ENCODE assay signal across 12 cellular contexts in the genomic region with DNA sequence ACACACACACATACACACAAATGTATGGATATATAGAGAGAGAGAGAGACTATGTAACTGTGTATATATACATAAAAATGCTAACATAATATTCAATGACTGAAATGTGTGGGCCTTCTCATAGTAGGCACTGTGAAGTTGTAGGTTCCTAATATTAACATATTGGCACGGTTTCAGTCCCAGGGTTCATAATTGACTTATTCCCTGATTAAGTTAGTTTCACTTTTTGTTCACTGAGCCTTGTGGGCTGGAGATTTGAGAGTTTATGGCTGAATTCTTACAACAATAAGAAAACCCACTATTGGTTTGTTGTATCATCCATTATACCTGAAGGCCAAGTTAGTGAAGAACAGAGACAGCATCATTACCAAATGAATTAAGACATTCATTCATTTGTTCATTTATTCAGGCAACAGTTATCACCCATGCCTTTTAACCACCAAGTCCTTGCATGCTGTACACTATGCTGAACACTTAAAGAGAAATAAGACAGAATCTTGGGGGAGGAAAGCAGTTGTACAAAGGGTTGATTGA.
DNase-seq lines count a peak whose midpoint lies in the region; ATAC-seq and TF ChIP-seq lines count a peak whose summit lies in the region.
"Had no signal": no experiment of that assay in that cellular context is flagged by ENCODE, and none has a peak within 500 bp of the region (broad histone marks: within the 10 kb centered on the region; RNA-seq: fewer than 3 reads in every experiment).

No MANE protein-coding gene starts in this region.

- ATAC-seq in GM21447 (IDR thresholded peaks at IDR 0.05; ENCODE audit: unreplicated experiment) (peak; percentile 31), GM19467 (IDR thresholded peaks at IDR 0.05; ENCODE audit: unreplicated experiment) (no peak)

- intact Hi-C loops in OCI-LY7 (cut with micrococcal nuclease; ENCODE audit: unreplicated experiment) = loop anchor here (2.0 kb wide), 1 partner anchor 68 kb away; a partner anchor contains a TSS

- no peaks in the 10 kb centered on the region for H3K27me3 ChIP-seq in DOHH2 (ENCODE audit: control insufficient read depth, low read length)
- H3K27me3 ChIP-seq in muscle layer of duodenum (ENCODE audit: low read depth, low read length) = no peaks in the 10 kb centered on the region
- H3K27me3 ChIP-seq: breast epithelium, sigmoid colon had no signal

- peaks cover 28% of the 10 kb centered on the region for H3K36me3 ChIP-seq in DOHH2 (ENCODE audit: control insufficient read depth, low read length)
- no peaks in the 10 kb centered on the region for H3K36me3 ChIP-seq in OCI-LY7 (ENCODE audit: insufficient read depth, low read length)
- H3K36me3 ChIP-seq in muscle layer of duodenum (ENCODE audit: control insufficient read depth in 1 of 2, insufficient read depth in 2 of 2, low read length in 2 of 2) = no peaks in the 10 kb centered on the region
- H3K36me3 ChIP-seq: breast epithelium, lower lobe of right lung, sigmoid colon had no signal

- H3K4me1 ChIP-seq in DOHH2 (ENCODE audit: control insufficient read depth, low read length) (peaks cover 99% of the 10 kb centered on the region), OCI-LY7 (ENCODE audit: insufficient read depth, low read length, poor library complexity, severe bottlenecking) (peaks cover 99% of the 10 kb centered on the region), muscle layer of duodenum (ENCODE audit: control insufficient read depth in 1 of 2, insufficient read depth in 2 of 2, low read length in 2 of 2) (peaks cover 18 to 73% of the 10 kb centered on the region in 2 donors)

- H3K9me3 ChIP-seq in DOHH2 (ENCODE audit: control insufficient read depth, insufficient read depth, low read length) (no peaks in the 10 kb centered on the region), OCI-LY7 (ENCODE audit: low read length) (no peaks in the 10 kb centered on the region), muscle layer of duodenum (ENCODE audit: control insufficient read depth in 1 of 2, low read length in 2 of 2) (no peaks in the 10 kb centered on the region)
- H3K9me3 ChIP-seq: breast epithelium, lower lobe of right lung, sigmoid colon had no signal

- CTCF ChIA-PET in OCI-LY7 (lab: Charles Lee; ENCODE audit: unreplicated experiment) = no interaction called here

- no peaks in the 10 kb centered on the region for H4K20me1 ChIP-seq in DOHH2 (ENCODE audit: control insufficient read depth, insufficient read depth, low read depth, low read length)
- H4K20me1 ChIP-seq in OCI-LY7 (ENCODE audit: insufficient read depth, low read length) = no peaks in the 10 kb centered on the region

- H3K4me2 ChIP-seq in DOHH2 (ENCODE audit: low read length) (peak overlapping the region; percentile 79), OCI-LY7 (ENCODE audit: low read length) (peak overlapping the region; percentile 58)

- H3K9me2 ChIP-seq in DOHH2 (replicated peaks; ENCODE audit: control insufficient read depth, low read length) (no peaks in the 10 kb centered on the region), OCI-LY7 (ENCODE audit: insufficient read depth, low read length) (no peaks in the 10 kb centered on the region)

- H3K4me3 ChIP-seq in DOHH2 (ENCODE audit: low read length) (peak overlapping the region; percentile 69), OCI-LY7 (ENCODE audit: low read depth, low read length, poor library complexity, severe bottlenecking) (peak overlapping the region; percentile 42), muscle layer of duodenum (ENCODE audit: low read depth in 1 of 2, low read length in 2 of 2) (no peak overlapping the region)
- H3K4me3 ChIP-seq: breast epithelium, lower lobe of right lung, sigmoid colon had no signal

- peaks cover 36% of the 10 kb centered on the region for H3F3A ChIP-seq in DOHH2 (ENCODE audit: control insufficient read depth, insufficient read depth)

- no TSS peak for BruUV-seq in OCI-LY7 (replicated peaks; lab: Mats Ljungman, UMichigan)

- POLR2A ChIA-PET in OCI-LY7 (lab: Charles Lee) = interaction anchor here (1.9 to 5.3 kb wide), 9 partner anchors 11 to 29 kb away, joined by 10 to 152 read pairs (median 61); no protein-coding TSS in a partner anchor

- TF ChIP-seq CTCF in DOHH2 (IDR thresholded peaks at IDR 0.05; ENCODE audit: low read depth, low read length, poor library complexity, severe bottlenecking) (no peak), OCI-LY7 (conservative IDR thresholded peaks at IDR 0.05; ENCODE audit: low read length) (no peak), GM20000 (IDR thresholded peaks at IDR 0.05; ENCODE audit: extremely low read depth, missing control alignments) (no peak)

- peaks cover 70% of the 10 kb centered on the region for H3K79me2 ChIP-seq in DOHH2 (ENCODE audit: control insufficient read depth, low read length)
- H3K79me2 ChIP-seq in OCI-LY7 (ENCODE audit: insufficient read depth, low read depth, low read length) = peaks cover 92% of the 10 kb centered on the region; the same call in 1 of the 2 replicates

- no peak overlapping the region; the same call in 1 of the 2 replicates for H2AFZ ChIP-seq in OCI-LY7 (ENCODE audit: low read length)

- DNase-seq in OCI-LY7 (ENCODE audit: low spot score) = no peak
- DNase-seq in stimulated activated CD4-positive, alpha-beta T cell treated with anti-CD3 and anti-CD28 coated beads, Interleukin-12 subunit alpha, Interleukin-12 subunit beta, amount 100 ng/mL, for 4 hours = no peak
- no peak for DNase-seq in NCI-H1417 (lab: John Stamatoyannopoulos, UW)
- DNase-seq in GM20000 (ENCODE audit: low spot score) = no peak
- DNase-seq: lower lobe of right lung, NCI-H226, sigmoid colon had no signal

- H3K27ac ChIP-seq in DOHH2 (ENCODE audit: low read depth, low read length) = peak overlapping the region; percentile 98
- peak overlapping the region; percentile 97 for H3K27ac ChIP-seq in OCI-LY7 (ENCODE audit: low read depth, low read length, poor library complexity, severe bottlenecking)
- peak overlapping the region; percentile 18 for H3K27ac ChIP-seq in muscle layer of duodenum (ENCODE audit: low read length)
- H3K27ac ChIP-seq: breast epithelium, lower lobe of right lung had no signal

Comparison
In these comparisons a context has a peak if more than half of its experiments do, and no peak if none do; other contexts are left out.
1. H3K27ac ChIP-seq: peak in every context shown above with its lines; median percentile 98 in DOHH2; 97 in OCI-LY7; 18 in muscle layer of duodenum.
2. H3K4me3 ChIP-seq: peak in DOHH2 (single experiment) and OCI-LY7 (single experiment); none in muscle layer of duodenum (0 of 2).